Comparison of ENCODE assay signal across 1 cellular context in the genomic region with DNA sequence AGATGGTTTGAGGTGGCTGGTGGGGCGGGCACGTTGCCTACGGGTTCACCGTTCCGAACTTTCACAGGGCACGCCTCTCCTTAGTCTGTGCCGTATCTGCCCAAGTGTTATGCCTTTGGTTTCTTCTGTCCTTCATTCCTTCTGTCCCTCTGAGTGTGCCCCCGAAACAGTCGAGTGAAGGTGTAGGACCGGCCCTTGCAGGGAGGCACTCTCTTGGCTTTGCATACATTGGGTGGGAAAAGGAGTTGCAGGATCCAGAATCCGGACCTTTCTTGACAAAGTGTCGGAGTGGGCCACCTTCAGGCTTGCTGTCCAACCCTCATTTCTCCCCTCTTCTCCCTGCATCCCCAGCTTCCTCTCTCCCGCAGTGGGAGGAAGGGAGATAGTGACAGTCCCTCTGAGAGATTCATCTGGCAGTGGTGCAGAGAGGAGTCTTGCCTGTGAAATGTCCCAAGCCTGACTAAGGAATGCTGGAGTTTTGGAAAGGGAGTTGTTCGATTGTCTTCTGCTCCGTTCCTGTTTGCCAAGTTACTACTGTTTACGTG.
TF ChIP-seq lines count a peak whose summit lies in the region.

No MANE protein-coding gene starts in this region.

TF ChIP-seq in GM12878, 131 proteins besides CTCF, POLR2A, EP300 and RAD21:
- no peak for TF ChIP-seq KAT2A (conservative IDR thresholded peaks at IDR 0.05; ENCODE audit: control insufficient read depth, low read depth, low read length)
- no peak for TF ChIP-seq KDM1A (IDR thresholded peaks at IDR 0.05; ENCODE audit: borderline replicate concordance)
- no peak for TF ChIP-seq SP1 (IDR thresholded peaks at IDR 0.05; ENCODE audit: low read depth, low read length)
- TF ChIP-seq CBX5 (IDR thresholded peaks at IDR 0.05; ENCODE audit: low read depth): no peak
- TF ChIP-seq, protein P1, sequence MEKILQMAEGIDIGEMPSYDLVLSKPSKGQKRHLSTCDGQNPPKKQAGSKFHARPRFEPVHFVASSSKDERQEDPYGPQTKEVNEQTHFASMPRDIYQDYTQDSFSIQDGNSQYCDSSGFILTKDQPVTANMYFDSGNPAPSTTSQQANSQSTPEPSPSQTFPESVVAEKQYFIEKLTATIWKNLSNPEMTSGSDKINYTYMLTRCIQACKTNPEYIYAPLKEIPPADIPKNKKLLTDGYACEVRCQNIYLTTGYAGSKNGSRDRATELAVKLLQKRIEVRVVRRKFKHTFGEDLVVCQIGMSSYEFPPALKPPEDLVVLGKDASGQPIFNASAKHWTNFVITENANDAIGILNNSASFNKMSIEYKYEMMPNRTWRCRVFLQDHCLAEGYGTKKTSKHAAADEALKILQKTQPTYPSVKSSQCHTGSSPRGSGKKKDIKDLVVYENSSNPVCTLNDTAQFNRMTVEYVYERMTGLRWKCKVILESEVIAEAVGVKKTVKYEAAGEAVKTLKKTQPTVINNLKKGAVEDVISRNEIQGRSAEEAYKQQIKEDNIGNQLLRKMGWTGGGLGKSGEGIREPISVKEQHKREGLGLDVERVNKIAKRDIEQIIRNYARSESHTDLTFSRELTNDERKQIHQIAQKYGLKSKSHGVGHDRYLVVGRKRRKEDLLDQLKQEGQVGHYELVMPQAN (conservative IDR thresholded peaks at IDR 0.05): no peak
- TF ChIP-seq RCOR1 (conservative IDR thresholded peaks at IDR 0.05; ENCODE audit: low read depth, low read length): no peak
